8 cellular contexts compared by ENCODE assay signal in genomic region chr17:58755577-58756245, GRCh38. TPM values are rescaled to one million over a fixed set of nuclear protein-coding genes. Genes with fewer than 3 reads are reported as not detected.
DNase-seq lines count a peak whose midpoint lies in the region; ATAC-seq and TF ChIP-seq lines count a peak whose summit lies in the region.

Gene PPM1E (plus strand): TSS chr17:58755854.

- intact Hi-C loops in activated CD4-positive, alpha-beta T cell treated with anti-CD3 and anti-CD28 coated beads, Interleukin-2, amount 10 ng/mL, durations not matched to agents 24 days and 14 days (cut with micrococcal nuclease): loop anchor here (5.0 kb wide), 1 partner anchor 247 kb away; no protein-coding TSS in a partner anchor
- intact Hi-C loops in right lobe of liver (cut with DNase I): no loop called here

- peaks cover 0 to 2% (median 0%) of the 10 kb centered on the region in 4 donors for H3K4me1 ChIP-seq in right lobe of liver

- DNase-seq in AG08395 (ENCODE audit: low spot score): peak; percentile 55
- DNase-seq in GOT3 (lab: John Stamatoyannopoulos, UW): peak; percentile 9
- peak; percentile 99 for DNase-seq in NCI-H2227 (lab: John Stamatoyannopoulos, UW; ENCODE audit: unreplicated experiment)
- DNase-seq in activated CD4-positive, alpha-beta T cell treated with anti-CD3 and anti-CD28 coated beads, Interleukin-2, amount 10 ng/mL, durations not matched to agents 24 days and 14 days: peak; percentile 86
- peak; percentile 5 to 59 for DNase-seq in dermis microvascular lymphatic vessel endothelial cell (ENCODE audit: low read depth in 2 of 2)
- DNase-seq in right lobe of liver: peak; percentile 57 to 63 (median 59)
- DNase-seq in stimulated activated CD4-positive, alpha-beta T cell treated with anti-CD3 and anti-CD28 coated beads, Interleukin-4, amount 100 ng/mL, for 24 hours: peak; percentile 34

- peaks cover 75% of the 10 kb centered on the region for H3K27me3 Mint-ChIP-seq in activated CD4-positive, alpha-beta T cell treated with anti-CD3 and anti-CD28 coated beads, Interleukin-2, amount 10 ng/mL, durations not matched to agents 24 days and 14 days

- ATAC-seq in right lobe of liver: peak; percentile 95 to 97 (median 96)
- ATAC-seq in HG02973 (IDR thresholded peaks at IDR 0.05; ENCODE audit: unreplicated experiment): no peak

- peaks cover 5% of the 10 kb centered on the region for H3K9me3 Mint-ChIP-seq in activated CD4-positive, alpha-beta T cell treated with anti-CD3 and anti-CD28 coated beads, Interleukin-2, amount 10 ng/mL, durations not matched to agents 24 days and 14 days

- H3K27ac ChIP-seq in right lobe of liver: no peak within 1 kb of the TSS

- H3K4me3 Mint-ChIP-seq in activated CD4-positive, alpha-beta T cell treated with anti-CD3 and anti-CD28 coated beads, Interleukin-2, amount 10 ng/mL, durations not matched to agents 24 days and 14 days: peak within 1 kb of the TSS; percentile 85

- H3K36me3 Mint-ChIP-seq in activated CD4-positive, alpha-beta T cell treated with anti-CD3 and anti-CD28 coated beads, Interleukin-2, amount 10 ng/mL, durations not matched to agents 24 days and 14 days (ENCODE audit: low read depth): peaks cover 5% of the 10 kb centered on the region

- H3K4me1 Mint-ChIP-seq in activated CD4-positive, alpha-beta T cell treated with anti-CD3 and anti-CD28 coated beads, Interleukin-2, amount 10 ng/mL, durations not matched to agents 24 days and 14 days: peaks cover 9% of the 10 kb centered on the region

- no peak within 1 kb of the TSS for H3K27ac Mint-ChIP-seq in activated CD4-positive, alpha-beta T cell treated with anti-CD3 and anti-CD28 coated beads, Interleukin-2, amount 10 ng/mL, durations not matched to agents 24 days and 14 days

- no peak for TF ChIP-seq CTCF in right lobe of liver (IDR thresholded peaks at IDR 0.05)

- H3K27me3 ChIP-seq in right lobe of liver: no peaks in the 10 kb centered on the region

- H3K4me3 ChIP-seq in right lobe of liver: peak within 1 kb of the TSS; percentile 48 to 63 (median 55)

- H3K36me3 ChIP-seq in right lobe of liver: no peaks in the 10 kb centered on the region

- TF ChIP-seq POLR2A in right lobe of liver (IDR thresholded peaks at IDR 0.05): no peak

- H3K9me3 ChIP-seq in right lobe of liver: no peaks in the 10 kb centered on the region

- 11% methylated on average over 13 of the region's 71 CpGs for WGBS in right lobe of liver (ENCODE audit: insufficient coverage, low coverage, low lambda C conversion rate, missing lambda C conversion rate)

RNA-seq across cellular contexts. Expression of gene PPM1E, which starts in this region (rescaled TPM):
- 0.05 TPM in 1 of 2 replicates, not detected in the other for total RNA-seq in activated CD4-positive, alpha-beta T cell treated with anti-CD3 and anti-CD28 coated beads, Interleukin-2, amount 10 ng/mL, durations not matched to agents 24 days and 14 days
- total RNA-seq in dermis microvascular lymphatic vessel endothelial cell: under 0.01 TPM in 1 of 2 replicates, not detected in the other
- 1 to 10 TPM in 3 of 6 experiments, under 1 TPM in 3; 0.61 to 1.3 (median 0.97) TPM for total RNA-seq in right lobe of liver

Comparison
In these comparisons a context has a peak if more than half of its experiments do, and no peak if none do; other contexts are left out.
1. Peak in DNase-seq in activated CD4-positive, alpha-beta T cell treated with anti-CD3 and anti-CD28 coated beads, Interleukin-2, amount 10 ng/mL, durations not matched to agents 24 days and 14 days; RNA of the gene not detected or under 1 TPM.
2. Peak in DNase-seq in dermis microvascular lymphatic vessel endothelial cell; RNA of the gene not detected or under 1 TPM.
3. DNase-seq: peak in every context shown above with its lines; median percentile 99 in NCI-H2227; 86 in activated CD4-positive, alpha-beta T cell treated with anti-CD3 and anti-CD28 coated beads, Interleukin-2, amount 10 ng/mL, durations not matched to agents 24 days and 14 days; 59 in right lobe of liver; 55 in AG08395; 34 in stimulated activated CD4-positive, alpha-beta T cell treated with anti-CD3 and anti-CD28 coated beads, Interleukin-4, amount 100 ng/mL, for 24 hours; 32 in dermis microvascular lymphatic vessel endothelial cell; 9 in GOT3.